In genomic region chr17:55144518-55144917, GRCh38 we compare ENCODE assay signal across 15 cellular contexts.
DNase-seq lines count a peak whose midpoint lies in the region; ATAC-seq and TF ChIP-seq lines count a peak whose summit lies in the region.
"Had no signal": no experiment of that assay in that cellular context is flagged by ENCODE, and none has a peak within 500 bp of the region (broad histone marks: within the 10 kb centered on the region; RNA-seq: fewer than 3 reads in every experiment).

No MANE protein-coding gene starts in this region.

- H3K36me3 Mint-ChIP-seq in stimulated activated naive B cell treated with anti-CD40 and anti-IgM and Interleukin-4, amounts not matched to agents 10 μg/mL and 1 μg/mL and 100 μg/mL, for 72 hours = peaks cover 2 to 4% of the 10 kb centered on the region in 2 donors

- H3K4me1 Mint-ChIP-seq in stimulated activated naive B cell treated with anti-CD40 and anti-IgM and Interleukin-4, amounts not matched to agents 10 μg/mL and 1 μg/mL and 100 μg/mL, for 72 hours = no peaks in the 10 kb centered on the region

- H3K27ac ChIP-seq in WERI-Rb-1 = no peak overlapping the region

- no peaks in the 10 kb centered on the region for H3K9me3 ChIP-seq in WERI-Rb-1 (ENCODE audit: severe bottlenecking)
- H3K9me3 ChIP-seq: BE2C had no signal

- H3K4me3 ChIP-seq in WERI-Rb-1 (ENCODE audit: low read depth, low read length) = no peak overlapping the region

- H3K27me3 ChIP-seq in WERI-Rb-1 (ENCODE audit: insufficient read depth, low read depth, severe bottlenecking) = no peaks in the 10 kb centered on the region
- H3K27me3 ChIP-seq: BE2C had no signal

- TF ChIP-seq CTCF in WERI-Rb-1 (IDR thresholded peaks at IDR 0.05; ENCODE audit: low read depth, low read length) = no peak

- DNase-seq in NCI-H2196 (lab: John Stamatoyannopoulos, UW; ENCODE audit: unreplicated experiment) (peak; percentile 30), NCI-H2196 treated with DMSO at 0.1 percent for 48 hours (lab: John Stamatoyannopoulos, UW; ENCODE audit: unreplicated experiment) (no peak), NCI-H1436 treated with DMSO at 0.1 percent for 48 hours (lab: John Stamatoyannopoulos, UW) (peak; percentile 16), NCI-H774 (lab: John Stamatoyannopoulos, UW) (peak; percentile 33), pons (ENCODE audit: low spot score) (peak; percentile 1), WERI-Rb-1 (no peak)
- no peak for DNase-seq in stimulated activated naive B cell treated with anti-CD40 and anti-IgM and Interleukin-4, amounts not matched to agents 10 μg/mL and 1 μg/mL and 100 μg/mL, for 72 hours
- no peak for DNase-seq in stimulated activated naive CD4-positive, alpha-beta T cell (lab: John Stamatoyannopoulos, UW)
- DNase-seq: ACHN; BE2C; CD4-positive, alpha-beta memory T cell; H7; KG1; NCI-H2227 treated with DMSO at 0.1 percent for 48 hours had no signal

- no peak for ATAC-seq in stimulated activated naive B cell treated with anti-CD40 and anti-IgM and Interleukin-4, amounts not matched to agents 10 μg/mL and 1 μg/mL and 100 μg/mL, for 72 hours (replicated peaks)

- H3K9me3 Mint-ChIP-seq in stimulated activated naive B cell treated with anti-CD40 and anti-IgM and Interleukin-4, amounts not matched to agents 10 μg/mL and 1 μg/mL and 100 μg/mL, for 72 hours = no peaks in the 10 kb centered on the region
- H3K9me3 Mint-ChIP-seq: CD4-positive, alpha-beta memory T cell; T-helper 2 cell treated with Interferon-gamma antibody and Interleukin-4, amounts not matched to agents 5 μg/mL and 100 μg/mL, for 36 hours had no signal

- H3K27me3 Mint-ChIP-seq in stimulated activated naive B cell treated with anti-CD40 and anti-IgM and Interleukin-4, amounts not matched to agents 10 μg/mL and 1 μg/mL and 100 μg/mL, for 72 hours = no peaks in the 10 kb centered on the region
- H3K27me3 Mint-ChIP-seq: CD4-positive, alpha-beta memory T cell had no signal

- H3K36me3 ChIP-seq in WERI-Rb-1 = no peaks in the 10 kb centered on the region
- H3K36me3 ChIP-seq: BE2C had no signal

- H3K27ac Mint-ChIP-seq in stimulated activated naive B cell treated with anti-CD40 and anti-IgM and Interleukin-4, amounts not matched to agents 10 μg/mL and 1 μg/mL and 100 μg/mL, for 72 hours = no peak overlapping the region
- H3K27ac Mint-ChIP-seq: CD4-positive, alpha-beta memory T cell; T-helper 2 cell treated with Interferon-gamma antibody and Interleukin-4, amounts not matched to agents 5 μg/mL and 100 μg/mL, for 36 hours had no signal

- H3K4me3 Mint-ChIP-seq in stimulated activated naive B cell treated with anti-CD40 and anti-IgM and Interleukin-4, amounts not matched to agents 10 μg/mL and 1 μg/mL and 100 μg/mL, for 72 hours = no peak overlapping the region
- H3K4me3 Mint-ChIP-seq: CD4-positive, alpha-beta memory T cell; T-helper 2 cell treated with Interferon-gamma antibody and Interleukin-4, amounts not matched to agents 5 μg/mL and 100 μg/mL, for 36 hours had no signal

Comparison
In these comparisons a context has a peak if more than half of its experiments do, and no peak if none do; other contexts are left out.
1. DNase-seq: peak in NCI-H2196 (single experiment), NCI-H1436 treated with DMSO at 0.1 percent for 48 hours (single experiment), NCI-H774 (single experiment) and pons (single experiment); none in NCI-H2196 treated with DMSO at 0.1 percent for 48 hours (single experiment), stimulated activated naive B cell treated with anti-CD40 and anti-IgM and Interleukin-4, amounts not matched to agents 10 μg/mL and 1 μg/mL and 100 μg/mL, for 72 hours (single experiment), WERI-Rb-1 (single experiment) and stimulated activated naive CD4-positive, alpha-beta T cell (0 of 6).